ENCODE assay signal across 1 cellular context in genomic region chr2:189661957-189662321, GRCh38.
TF ChIP-seq lines count a peak whose summit lies in the region.

No MANE protein-coding gene starts in this region.

TF ChIP-seq in H1, 55 proteins besides CTCF, POLR2A, EP300 and RAD21 (continued from another document):
- no peak for TF ChIP-seq CHD7 (IDR thresholded peaks at IDR 0.05; ENCODE audit: insufficient replicate concordance, low read length)
- no peak for TF ChIP-seq KDM1A (IDR thresholded peaks at IDR 0.05; ENCODE audit: borderline replicate concordance, low read length)
- TF ChIP-seq BCL11A (IDR thresholded peaks at IDR 0.05; ENCODE audit: low read depth in 2 of 2, low read length in 2 of 2), result no peak
- no peak for TF ChIP-seq TBP (IDR thresholded peaks at IDR 0.05; ENCODE audit: low read depth, low read length)
- TF ChIP-seq BRCA1 (IDR thresholded peaks at IDR 0.05; ENCODE audit: low read depth, low read length), result no peak
- TF ChIP-seq TAF1 (IDR thresholded peaks at IDR 0.05; ENCODE audit: low read depth, low read length), result no peak
- no peak for TF ChIP-seq KDM5A (IDR thresholded peaks at IDR 0.05; ENCODE audit: low read length)
- TF ChIP-seq RBBP5 (IDR thresholded peaks at IDR 0.05; ENCODE audit: borderline replicate concordance, low read depth, low read length), result no peak
- TF ChIP-seq POU5F1 (IDR thresholded peaks at IDR 0.05; ENCODE audit: low read depth, low read length), result no peak
- TF ChIP-seq CTBP2 (IDR thresholded peaks at IDR 0.05; ENCODE audit: borderline replicate concordance, insufficient read depth, insufficient read length, low read length), result no peak
- no peak for TF ChIP-seq JUND (IDR thresholded peaks at IDR 0.05; ENCODE audit: low read length)
- no peak for TF ChIP-seq YY1 (IDR thresholded peaks at IDR 0.05; ENCODE audit: low read depth, low read length)
- no peak for TF ChIP-seq SP1 (IDR thresholded peaks at IDR 0.05; ENCODE audit: low read depth, low read length)
- no peak for TF ChIP-seq SIX5 (IDR thresholded peaks at IDR 0.05; ENCODE audit: low read depth, low read length)
TF ChIP-seq in H1: peak in this region for 0.
